Comparison of ENCODE assay signal across 11 cellular contexts in genomic region chr2:233380132-233381012, GRCh38. TPM values are rescaled to one million over a fixed set of nuclear protein-coding genes. Genes with fewer than 3 reads are reported as not detected.
DNase-seq lines count a peak whose midpoint lies in the region; ATAC-seq lines count a peak whose summit lies in the region.
"Had no signal": no experiment of that assay in that cellular context is flagged by ENCODE, and none has a peak within 500 bp of the region (broad histone marks: within the 10 kb centered on the region; RNA-seq: fewer than 3 reads in every experiment).

No MANE protein-coding gene starts in this region.

- no peaks in the 10 kb centered on the region for H3K27me3 Mint-ChIP-seq in activated naive CD4-positive, alpha-beta T cell treated with anti-CD3 and anti-CD28 coated beads for 36 hours (ENCODE audit: low read depth)
- no peaks in the 10 kb centered on the region for H3K27me3 Mint-ChIP-seq in stimulated activated naive CD8-positive, alpha-beta T cell treated with anti-CD3 and anti-CD28 coated beads, Interleukin-15, amount 100 ng/mL, for 72 hours
- H3K27me3 Mint-ChIP-seq: activated CD8-positive, alpha-beta memory T cell treated with anti-CD3 and anti-CD28 coated beads, Interleukin-2, amount 10 ng/mL, durations not matched to agents 7 days and 5 days had no signal

- intact Hi-C loops in activated naive CD4-positive, alpha-beta T cell treated with anti-CD3 and anti-CD28 coated beads for 36 hours (cut with micrococcal nuclease): no loop called here

- no peaks in the 10 kb centered on the region for H3K9me3 Mint-ChIP-seq in activated naive CD4-positive, alpha-beta T cell treated with anti-CD3 and anti-CD28 coated beads, Interleukin-2, amount 50 U/mL, for 72 hours
- H3K9me3 Mint-ChIP-seq in activated naive CD4-positive, alpha-beta T cell treated with anti-CD3 and anti-CD28 coated beads for 36 hours: no peaks in the 10 kb centered on the region
- no peaks in the 10 kb centered on the region for H3K9me3 Mint-ChIP-seq in stimulated activated naive CD8-positive, alpha-beta T cell treated with anti-CD3 and anti-CD28 coated beads, Interleukin-15, amount 100 ng/mL, for 72 hours

- H3K4me3 Mint-ChIP-seq in activated naive CD4-positive, alpha-beta T cell treated with anti-CD3 and anti-CD28 coated beads for 36 hours: no peak overlapping the region
- peak overlapping the region in 1 of 2 donors; percentile 16 for H3K4me3 Mint-ChIP-seq in stimulated activated naive CD8-positive, alpha-beta T cell treated with anti-CD3 and anti-CD28 coated beads, Interleukin-15, amount 100 ng/mL, for 72 hours
- H3K4me3 Mint-ChIP-seq: activated CD8-positive, alpha-beta memory T cell treated with anti-CD3 and anti-CD28 coated beads, Interleukin-2, amount 10 ng/mL, durations not matched to agents 7 days and 5 days had no signal

- CTCF ChIA-PET in activated naive CD4-positive, alpha-beta T cell treated with anti-CD3 and anti-CD28 coated beads for 36 hours (lab: Charles Lee): no interaction called here

- H3K27ac Mint-ChIP-seq in activated naive CD4-positive, alpha-beta T cell treated with anti-CD3 and anti-CD28 coated beads, Interleukin-2, amount 50 U/mL, for 72 hours: peak overlapping the region; percentile 47 to 56
- H3K27ac Mint-ChIP-seq in activated naive CD4-positive, alpha-beta T cell treated with anti-CD3 and anti-CD28 coated beads for 36 hours: no peak overlapping the region
- H3K27ac Mint-ChIP-seq in stimulated activated naive CD8-positive, alpha-beta T cell treated with anti-CD3 and anti-CD28 coated beads, Interleukin-15, amount 100 ng/mL, for 72 hours: peak overlapping the region in 1 of 2 donors; percentile 22

- ATAC-seq in activated naive CD4-positive, alpha-beta T cell treated with anti-CD3 and anti-CD28 coated beads, Interleukin-2, amount 50 U/mL, for 72 hours: no peak
- ATAC-seq in HG03432 (IDR thresholded peaks at IDR 0.05; ENCODE audit: unreplicated experiment): peak; percentile 44
- peak; percentile 31 for ATAC-seq in stimulated activated naive CD8-positive, alpha-beta T cell treated with anti-CD3 and anti-CD28 coated beads, Interleukin-15, amount 100 ng/mL, for 72 hours
- ATAC-seq: activated CD8-positive, alpha-beta memory T cell treated with anti-CD3 and anti-CD28 coated beads, Interleukin-2, amount 10 ng/mL, durations not matched to agents 7 days and 5 days had no signal

- peaks cover 63% of the 10 kb centered on the region for H3K4me1 Mint-ChIP-seq in activated naive CD4-positive, alpha-beta T cell treated with anti-CD3 and anti-CD28 coated beads for 36 hours (ENCODE audit: low read depth)
- peaks cover 81% of the 10 kb centered on the region for H3K4me1 Mint-ChIP-seq in stimulated activated naive CD8-positive, alpha-beta T cell treated with anti-CD3 and anti-CD28 coated beads, Interleukin-15, amount 100 ng/mL, for 72 hours

- H3K36me3 Mint-ChIP-seq in activated naive CD4-positive, alpha-beta T cell treated with anti-CD3 and anti-CD28 coated beads, Interleukin-2, amount 50 U/mL, for 72 hours: peaks cover 5 to 30% of the 10 kb centered on the region in 2 donors
- peaks cover 15% of the 10 kb centered on the region for H3K36me3 Mint-ChIP-seq in activated naive CD4-positive, alpha-beta T cell treated with anti-CD3 and anti-CD28 coated beads for 36 hours (ENCODE audit: low read depth)

- DNase-seq in activated naive CD4-positive, alpha-beta T cell treated with anti-CD3 and anti-CD28 coated beads, Interleukin-2, amount 50 U/mL, for 72 hours (ENCODE audit: low spot score in 2 of 2): no peak
- DNase-seq in activated naive CD4-positive, alpha-beta T cell treated with anti-CD3 and anti-CD28 coated beads for 36 hours: no peak
- DNase-seq in cerebellar cortex (ENCODE audit: low spot score) (peak; percentile 64), EL (no peak)
- no peak for DNase-seq in stimulated activated naive CD8-positive, alpha-beta T cell treated with anti-CD3 and anti-CD28 coated beads, Interleukin-15, amount 100 ng/mL, for 72 hours
- DNase-seq in stimulated activated CD4-positive, alpha-beta T cell treated with anti-CD3 and anti-CD28 coated beads, Interleukin-4, amount 100 ng/mL, for 1 hour: no peak
- no peak for DNase-seq in effector CD8-positive, alpha-beta T cell (lab: John Stamatoyannopoulos, UW)
- DNase-seq: activated CD8-positive, alpha-beta memory T cell treated with anti-CD3 and anti-CD28 coated beads, Interleukin-2, amount 10 ng/mL, durations not matched to agents 7 days and 5 days; NK-92 treated with Interleukin-12 subunit alpha and Interleukin-12 subunit beta, amount 100 ng/mL, for 24 hours; SW 1271 had no signal

RNA-seq across cellular contexts. Expression of gene DGKD, which starts 26.1 kb away (rescaled TPM):
- 10 to 100 TPM; 63.2 to 94.8 TPM for total RNA-seq in activated naive CD4-positive, alpha-beta T cell treated with anti-CD3 and anti-CD28 coated beads, Interleukin-2, amount 50 U/mL, for 72 hours
- total RNA-seq in activated naive CD4-positive, alpha-beta T cell treated with anti-CD3 and anti-CD28 coated beads for 36 hours: 10 to 100 TPM; 68.9 to 72.3 TPM

Comparison
In these comparisons a context has a peak if more than half of its experiments do, and no peak if none do; other contexts are left out.
1. ATAC-seq: peak in HG03432 (single experiment) and stimulated activated naive CD8-positive, alpha-beta T cell treated with anti-CD3 and anti-CD28 coated beads, Interleukin-15, amount 100 ng/mL, for 72 hours (single experiment); none in activated naive CD4-positive, alpha-beta T cell treated with anti-CD3 and anti-CD28 coated beads, Interleukin-2, amount 50 U/mL, for 72 hours (0 of 2).